1 cellular context compared by ENCODE assay signal in genomic region chr12:7219599-7220243, GRCh38.
TF ChIP-seq lines count a peak whose summit lies in the region.

No MANE protein-coding gene starts in this region.

TF ChIP-seq in K562, 482 proteins besides CTCF, POLR2A, EP300 and RAD21 (continued from another document):
- TF ChIP-seq, protein P1, sequence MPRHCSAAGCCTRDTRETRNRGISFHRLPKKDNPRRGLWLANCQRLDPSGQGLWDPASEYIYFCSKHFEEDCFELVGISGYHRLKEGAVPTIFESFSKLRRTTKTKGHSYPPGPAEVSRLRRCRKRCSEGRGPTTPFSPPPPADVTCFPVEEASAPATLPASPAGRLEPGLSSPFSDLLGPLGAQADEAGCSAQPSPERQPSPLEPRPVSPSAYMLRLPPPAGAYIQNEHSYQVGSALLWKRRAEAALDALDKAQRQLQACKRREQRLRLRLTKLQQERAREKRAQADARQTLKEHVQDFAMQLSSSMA (CRISPR knock-in tag; IDR thresholded peaks at IDR 0.05): no peak
- TF ChIP-seq ZBTB12 (CRISPR knock-in tag; IDR thresholded peaks at IDR 0.05) (no peak), ARID2 (IDR thresholded peaks at IDR 0.05) (peak; percentile 94), PKNOX1 (IDR thresholded peaks at IDR 0.05) (peak; percentile 78), MEIS2 (IDR thresholded peaks at IDR 0.05; ENCODE audit: partially characterized antibody) (peak; percentile 85), ZNF277 (CRISPR knock-in tag; IDR thresholded peaks at IDR 0.05; ENCODE audit: borderline replicate concordance) (no peak), CC2D1A (IDR thresholded peaks at IDR 0.05) (peak; percentile 68; the same call in 1 of the 2 replicates), STAG1 (CRISPR knock-in tag; IDR thresholded peaks at IDR 0.05; ENCODE audit: borderline replicate concordance) (peak; percentile 80; the same call in 1 of the 2 replicates), RCOR1 (IDR thresholded peaks at IDR 0.05; ENCODE audit: borderline replicate concordance in 1 of 2, low read depth in 2 of 2, low read length in 2 of 2) (no peak; a peak in 1 of 4 replicates), STAT5A (IDR thresholded peaks at IDR 0.05; ENCODE audit: borderline replicate concordance, low read length) (no peak), PBX2 (CRISPR knock-in tag; IDR thresholded peaks at IDR 0.05; ENCODE audit: low read depth) (no peak), PBX2 (tag; conservative IDR thresholded peaks at IDR 0.05; ENCODE audit: low read depth) (peak; percentile 85), ZNF24 (IDR thresholded peaks at IDR 0.05) (no peak), SNIP1 (IDR thresholded peaks at IDR 0.05; ENCODE audit: low read depth) (no peak), SMC3 (conservative IDR thresholded peaks at IDR 0.05; ENCODE audit: insufficient read depth, low read depth, low read length) (peak; percentile 97)
- TF ChIP-seq, protein P2, sequence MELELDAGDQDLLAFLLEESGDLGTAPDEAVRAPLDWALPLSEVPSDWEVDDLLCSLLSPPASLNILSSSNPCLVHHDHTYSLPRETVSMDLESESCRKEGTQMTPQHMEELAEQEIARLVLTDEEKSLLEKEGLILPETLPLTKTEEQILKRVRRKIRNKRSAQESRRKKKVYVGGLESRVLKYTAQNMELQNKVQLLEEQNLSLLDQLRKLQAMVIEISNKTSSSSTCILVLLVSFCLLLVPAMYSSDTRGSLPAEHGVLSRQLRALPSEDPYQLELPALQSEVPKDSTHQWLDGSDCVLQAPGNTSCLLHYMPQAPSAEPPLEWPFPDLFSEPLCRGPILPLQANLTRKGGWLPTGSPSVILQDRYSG (tag; conservative IDR thresholded peaks at IDR 0.05; ENCODE audit: low read depth): no peak
